10 cellular contexts compared by ENCODE assay signal in genomic region chr21:45293726-45294401, GRCh38. TPM values are rescaled to one million over a fixed set of nuclear protein-coding genes. Genes with fewer than 3 reads are reported as not detected.
DNase-seq lines count a peak whose midpoint lies in the region; ATAC-seq, FAIRE-seq and TF ChIP-seq lines count a peak whose summit lies in the region.
"Had no signal": no experiment of that assay in that cellular context is flagged by ENCODE, and none has a peak within 500 bp of the region (broad histone marks: within the 10 kb centered on the region; RNA-seq: fewer than 3 reads in every experiment).

No MANE protein-coding gene starts in this region.

- H3K36me3 ChIP-seq in ACC112 (ENCODE audit: insufficient read depth, low read length): peaks cover 14% of the 10 kb centered on the region; the same call in 1 of the 2 replicates
- no peaks in the 10 kb centered on the region for H3K36me3 ChIP-seq in SK-N-MC (ENCODE audit: insufficient read depth, low read length)
- no peaks in the 10 kb centered on the region for H3K36me3 ChIP-seq in pancreas
- H3K36me3 ChIP-seq: BE2C had no signal

- TF ChIP-seq CTCF in pancreas (IDR thresholded peaks at IDR 0.05): no peak

- 54 to 56% methylated on average over 23 of the region's 23 CpGs for WGBS in pancreas, 2 donors

- ATAC-seq in pancreas (no peak), HG03139 (IDR thresholded peaks at IDR 0.05; ENCODE audit: unreplicated experiment) (no peak), HG03432 (IDR thresholded peaks at IDR 0.05; ENCODE audit: unreplicated experiment) (no peak)

- DNase-seq in SK-N-MC (ENCODE audit: low read depth, low spot score): no peak
- peak; percentile 72 for DNase-seq in cardiac septum (ENCODE audit: low spot score)
- DNase-seq in pancreas: peak in 3 of 6 donors; percentile 27 to 56 (median 53)
- DNase-seq in cerebellar cortex (ENCODE audit: low spot score): no peak
- DNase-seq in NOMO-1 (lab: John Stamatoyannopoulos, UW; ENCODE audit: unreplicated experiment in 2 of 2): no peak
- DNase-seq: anterior cingulate cortex had no signal

- H3K4me1 ChIP-seq in ACC112 (ENCODE audit: control insufficient read depth, insufficient read depth, low read length, unreplicated experiment) (peaks cover 34% of the 10 kb centered on the region), pancreas (peaks cover 4 to 22% (median 6%) of the 10 kb centered on the region in 3 donors)

- H3K79me2 ChIP-seq in ACC112 (ENCODE audit: control insufficient read depth, insufficient read depth, low read length, unreplicated experiment): peaks cover 8% of the 10 kb centered on the region

- peak overlapping the region; percentile 56 for H3K9ac ChIP-seq in SK-N-MC (ENCODE audit: insufficient read length)

- H3K9me3 ChIP-seq in SK-N-MC (ENCODE audit: low read depth, low read length) (no peaks in the 10 kb centered on the region), pancreas (no peaks in the 10 kb centered on the region)
- H3K9me3 ChIP-seq: BE2C had no signal

- H3K4me3 ChIP-seq in ACC112 (ENCODE audit: low read depth, low read length) (peak overlapping the region; percentile 27; the same call in 1 of the 2 replicates), SK-N-MC (peak overlapping the region; percentile 60; the same call in 1 of the 2 replicates), pancreas (no peak overlapping the region)

- no peak overlapping the region for H2AFZ ChIP-seq in ACC112 (ENCODE audit: low read length, unreplicated experiment)

- FAIRE-seq in pancreas (lab: Jason Lieb, UNC): no peak

- peak overlapping the region; percentile 98 for H3K27ac ChIP-seq in ACC112 (ENCODE audit: low read depth, low read length)
- peak overlapping the region; percentile 83; the same call in 1 of the 2 replicates for H3K27ac ChIP-seq in SK-N-MC
- H3K27ac ChIP-seq in pancreas: peak overlapping the region; percentile 32 to 62 (median 60)

- intact Hi-C loops in cardiac septum (cut with DNase I): loop anchor here (1.0 to 10.0 kb wide), 4 partner anchors 70 to 528 kb away; no protein-coding TSS in a partner anchor
- intact Hi-C loops in pancreas (cut with DNase I): loop anchor here in 2 of 3 donors (5.0 kb wide), 2 partner anchors 143 to 148 kb away; no protein-coding TSS in a partner anchor

- H3K27me3 ChIP-seq in ACC112 (ENCODE audit: insufficient read depth, low read length) (no peaks in the 10 kb centered on the region), pancreas (no peaks in the 10 kb centered on the region)
- H3K27me3 ChIP-seq: BE2C had no signal

RNA-seq across cellular contexts. Expression of gene POFUT2, which starts 6.2 kb away (rescaled TPM):
- total RNA-seq in cardiac septum (20.1 TPM), pancreas (10 to 100 TPM; 10.1 to 22.5 (median 13.5) TPM)
- polyA plus RNA-seq in pancreas: 10 to 100 TPM; 42.5 to 46.9 TPM

Comparison
In these comparisons a context has a peak if more than half of its experiments do, and no peak if none do; other contexts are left out.
1. H3K4me3 ChIP-seq: peak in ACC112 (single experiment) and SK-N-MC (single experiment); none in pancreas (0 of 4).
2. Peak in every context shown above with its lines, with median percentiles within 50 percentile points of each other: H3K27ac ChIP-seq.